Comparison of ENCODE assay signal across 1 cellular context in genomic region chr1:153568367-153569099, GRCh38.
TF ChIP-seq lines count a peak whose summit lies in the region.

No MANE protein-coding gene starts in this region.

TF ChIP-seq in K562, 482 proteins besides CTCF, POLR2A, EP300 and RAD21 (continued from another document):
- TF ChIP-seq ZBTB11 (CRISPR knock-in tag; IDR thresholded peaks at IDR 0.05) (0 out of 6 replicates have a peak, but pooled peaks of 1 of the 3 experiments have one; percentile 8), JUNB (CRISPR knock-in tag; conservative IDR thresholded peaks at IDR 0.05) (no peak), ESRRB (CRISPR knock-in tag; IDR thresholded peaks at IDR 0.05; ENCODE audit: borderline replicate concordance) (no peak), JUND (IDR thresholded peaks at IDR 0.05; ENCODE audit: borderline replicate concordance, low read depth, low read length) (peak; percentile 75), JUND (tag; IDR thresholded peaks at IDR 0.05; ENCODE audit: borderline replicate concordance, low read depth, low read length) (peak; percentile 37; the same call in 1 of the 3 replicates), L3MBTL2 (IDR thresholded peaks at IDR 0.05) (peak; percentile 73), TCF7L2 (IDR thresholded peaks at IDR 0.05; ENCODE audit: low read depth, low read length) (no peak), MYBL2 (IDR thresholded peaks at IDR 0.05; ENCODE audit: low read depth) (no peak), MYBL2 (CRISPR knock-in tag; IDR thresholded peaks at IDR 0.05; ENCODE audit: borderline replicate concordance) (no peak), HMG20A (CRISPR knock-in tag; conservative IDR thresholded peaks at IDR 0.05) (no peak), STAT5B (CRISPR knock-in tag; IDR thresholded peaks at IDR 0.05) (no peak), NCOA1 (IDR thresholded peaks at IDR 0.05; ENCODE audit: low read depth) (no peak), MYNN (IDR thresholded peaks at IDR 0.05) (no peak), MYNN (CRISPR knock-in tag; IDR thresholded peaks at IDR 0.05) (no peak), POLR2G (IDR thresholded peaks at IDR 0.05; ENCODE audit: low read depth, low read length) (peak; percentile 48; the same call in 1 of the 2 replicates), YY1 (IDR thresholded peaks at IDR 0.05; ENCODE audit: borderline replicate concordance in 1 of 3, control insufficient read depth in 1 of 3, extremely low read depth in 1 of 3, insufficient read depth in 3 of 3, insufficient read length in 1 of 3, insufficient replicate concordance in 2 of 3, low read depth in 1 of 3, low read length in 2 of 3) (peak in 2 of 3 experiments; percentile 31 to 41), NUFIP1 (IDR thresholded peaks at IDR 0.05; ENCODE audit: partially characterized antibody) (no peak), ZNF431 (CRISPR knock-in tag; IDR thresholded peaks at IDR 0.05) (0 out of 2 replicates have a peak, but pooled peaks have one; percentile 44), ZNF143 (CRISPR knock-in tag; IDR thresholded peaks at IDR 0.05) (no peak), YBX1 (IDR thresholded peaks at IDR 0.05) (no peak), TEAD2 (tag; IDR thresholded peaks at IDR 0.05) (0 out of 2 replicates have a peak, but pooled peaks have one; percentile 7), ZNF24 (IDR thresholded peaks at IDR 0.05) (0 out of 2 replicates have a peak, but pooled peaks have one; percentile 8), ZNF707 (CRISPR knock-in tag; conservative IDR thresholded peaks at IDR 0.05) (no peak), MYC (IDR thresholded peaks at IDR 0.05; ENCODE audit: low read depth, low read length) (peak; percentile 73), MYC (CRISPR knock-in tag; IDR thresholded peaks at IDR 0.05; ENCODE audit: borderline replicate concordance, low read depth) (no peak), NR4A1 (CRISPR knock-in tag; IDR thresholded peaks at IDR 0.05) (no peak), NR4A1 (tag; IDR thresholded peaks at IDR 0.05) (no peak), TAF1 (IDR thresholded peaks at IDR 0.05; ENCODE audit: control insufficient read depth, extremely low read depth, insufficient read depth, low read length, severe bottlenecking) (peak; percentile 48), TEAD1 (CRISPR knock-in tag; IDR thresholded peaks at IDR 0.05) (peak in 1 of 2 experiments; percentile 52; a peak in 2 of 4 replicates), ZNF589 (CRISPR knock-in tag; IDR thresholded peaks at IDR 0.05; ENCODE audit: low read depth) (no peak), ZNF121 (CRISPR knock-in tag; conservative IDR thresholded peaks at IDR 0.05) (no peak), CHD4 (IDR thresholded peaks at IDR 0.05; ENCODE audit: insufficient read depth, insufficient replicate concordance, low read depth, low read length, poor library complexity, severe bottlenecking) (no peak), LEF1 (IDR thresholded peaks at IDR 0.05) (no peak), ETS2 (tag; IDR thresholded peaks at IDR 0.05; ENCODE audit: borderline replicate concordance, poor library complexity, severe bottlenecking) (no peak), NFE2L1 (tag; IDR thresholded peaks at IDR 0.05; ENCODE audit: borderline replicate concordance, low read depth) (no peak)
- TF ChIP-seq, protein P1, sequence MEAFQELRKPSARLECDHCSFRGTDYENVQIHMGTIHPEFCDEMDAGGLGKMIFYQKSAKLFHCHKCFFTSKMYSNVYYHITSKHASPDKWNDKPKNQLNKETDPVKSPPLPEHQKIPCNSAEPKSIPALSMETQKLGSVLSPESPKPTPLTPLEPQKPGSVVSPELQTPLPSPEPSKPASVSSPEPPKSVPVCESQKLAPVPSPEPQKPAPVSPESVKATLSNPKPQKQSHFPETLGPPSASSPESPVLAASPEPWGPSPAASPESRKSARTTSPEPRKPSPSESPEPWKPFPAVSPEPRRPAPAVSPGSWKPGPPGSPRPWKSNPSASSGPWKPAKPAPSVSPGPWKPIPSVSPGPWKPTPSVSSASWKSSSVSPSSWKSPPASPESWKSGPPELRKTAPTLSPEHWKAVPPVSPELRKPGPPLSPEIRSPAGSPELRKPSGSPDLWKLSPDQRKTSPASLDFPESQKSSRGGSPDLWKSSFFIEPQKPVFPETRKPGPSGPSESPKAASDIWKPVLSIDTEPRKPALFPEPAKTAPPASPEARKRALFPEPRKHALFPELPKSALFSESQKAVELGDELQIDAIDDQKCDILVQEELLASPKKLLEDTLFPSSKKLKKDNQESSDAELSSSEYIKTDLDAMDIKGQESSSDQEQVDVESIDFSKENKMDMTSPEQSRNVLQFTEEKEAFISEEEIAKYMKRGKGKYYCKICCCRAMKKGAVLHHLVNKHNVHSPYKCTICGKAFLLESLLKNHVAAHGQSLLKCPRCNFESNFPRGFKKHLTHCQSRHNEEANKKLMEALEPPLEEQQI (IDR thresholded peaks at IDR 0.05) = no peak
- TF ChIP-seq, protein P2, sequence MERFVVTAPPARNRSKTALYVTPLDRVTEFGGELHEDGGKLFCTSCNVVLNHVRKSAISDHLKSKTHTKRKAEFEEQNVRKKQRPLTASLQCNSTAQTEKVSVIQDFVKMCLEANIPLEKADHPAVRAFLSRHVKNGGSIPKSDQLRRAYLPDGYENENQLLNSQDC (CRISPR knock-in tag; IDR thresholded peaks at IDR 0.05) = no peak
- TF ChIP-seq, protein P3, sequence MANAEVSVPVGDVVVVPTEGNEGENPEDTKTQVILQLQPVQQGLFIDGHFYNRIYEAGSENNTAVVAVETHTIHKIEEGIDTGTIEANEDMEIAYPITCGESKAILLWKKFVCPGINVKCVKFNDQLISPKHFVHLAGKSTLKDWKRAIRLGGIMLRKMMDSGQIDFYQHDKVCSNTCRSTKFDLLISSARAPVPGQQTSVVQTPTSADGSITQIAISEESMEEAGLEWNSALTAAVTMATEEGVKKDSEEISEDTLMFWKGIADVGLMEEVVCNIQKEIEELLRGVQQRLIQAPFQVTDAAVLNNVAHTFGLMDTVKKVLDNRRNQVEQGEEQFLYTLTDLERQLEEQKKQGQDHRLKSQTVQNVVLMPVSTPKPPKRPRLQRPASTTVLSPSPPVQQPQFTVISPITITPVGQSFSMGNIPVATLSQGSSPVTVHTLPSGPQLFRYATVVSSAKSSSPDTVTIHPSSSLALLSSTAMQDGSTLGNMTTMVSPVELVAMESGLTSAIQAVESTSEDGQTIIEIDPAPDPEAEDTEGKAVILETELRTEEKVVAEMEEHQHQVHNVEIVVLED (CRISPR knock-in tag; IDR thresholded peaks at IDR 0.05) = no peak
- TF ChIP-seq, protein P4, sequence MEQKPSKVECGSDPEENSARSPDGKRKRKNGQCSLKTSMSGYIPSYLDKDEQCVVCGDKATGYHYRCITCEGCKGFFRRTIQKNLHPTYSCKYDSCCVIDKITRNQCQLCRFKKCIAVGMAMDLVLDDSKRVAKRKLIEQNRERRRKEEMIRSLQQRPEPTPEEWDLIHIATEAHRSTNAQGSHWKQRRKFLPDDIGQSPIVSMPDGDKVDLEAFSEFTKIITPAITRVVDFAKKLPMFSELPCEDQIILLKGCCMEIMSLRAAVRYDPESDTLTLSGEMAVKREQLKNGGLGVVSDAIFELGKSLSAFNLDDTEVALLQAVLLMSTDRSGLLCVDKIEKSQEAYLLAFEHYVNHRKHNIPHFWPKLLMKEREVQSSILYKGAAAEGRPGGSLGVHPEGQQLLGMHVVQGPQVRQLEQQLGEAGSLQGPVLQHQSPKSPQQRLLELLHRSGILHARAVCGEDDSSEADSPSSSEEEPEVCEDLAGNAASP (IDR thresholded peaks at IDR 0.05) = no peak
- TF ChIP-seq, protein P5, sequence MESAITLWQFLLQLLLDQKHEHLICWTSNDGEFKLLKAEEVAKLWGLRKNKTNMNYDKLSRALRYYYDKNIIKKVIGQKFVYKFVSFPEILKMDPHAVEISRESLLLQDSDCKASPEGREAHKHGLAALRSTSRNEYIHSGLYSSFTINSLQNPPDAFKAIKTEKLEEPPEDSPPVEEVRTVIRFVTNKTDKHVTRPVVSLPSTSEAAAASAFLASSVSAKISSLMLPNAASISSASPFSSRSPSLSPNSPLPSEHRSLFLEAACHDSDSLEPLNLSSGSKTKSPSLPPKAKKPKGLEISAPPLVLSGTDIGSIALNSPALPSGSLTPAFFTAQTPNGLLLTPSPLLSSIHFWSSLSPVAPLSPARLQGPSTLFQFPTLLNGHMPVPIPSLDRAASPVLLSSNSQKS (CRISPR knock-in tag; IDR thresholded peaks at IDR 0.05) = no peak
- TF ChIP-seq, protein P6, sequence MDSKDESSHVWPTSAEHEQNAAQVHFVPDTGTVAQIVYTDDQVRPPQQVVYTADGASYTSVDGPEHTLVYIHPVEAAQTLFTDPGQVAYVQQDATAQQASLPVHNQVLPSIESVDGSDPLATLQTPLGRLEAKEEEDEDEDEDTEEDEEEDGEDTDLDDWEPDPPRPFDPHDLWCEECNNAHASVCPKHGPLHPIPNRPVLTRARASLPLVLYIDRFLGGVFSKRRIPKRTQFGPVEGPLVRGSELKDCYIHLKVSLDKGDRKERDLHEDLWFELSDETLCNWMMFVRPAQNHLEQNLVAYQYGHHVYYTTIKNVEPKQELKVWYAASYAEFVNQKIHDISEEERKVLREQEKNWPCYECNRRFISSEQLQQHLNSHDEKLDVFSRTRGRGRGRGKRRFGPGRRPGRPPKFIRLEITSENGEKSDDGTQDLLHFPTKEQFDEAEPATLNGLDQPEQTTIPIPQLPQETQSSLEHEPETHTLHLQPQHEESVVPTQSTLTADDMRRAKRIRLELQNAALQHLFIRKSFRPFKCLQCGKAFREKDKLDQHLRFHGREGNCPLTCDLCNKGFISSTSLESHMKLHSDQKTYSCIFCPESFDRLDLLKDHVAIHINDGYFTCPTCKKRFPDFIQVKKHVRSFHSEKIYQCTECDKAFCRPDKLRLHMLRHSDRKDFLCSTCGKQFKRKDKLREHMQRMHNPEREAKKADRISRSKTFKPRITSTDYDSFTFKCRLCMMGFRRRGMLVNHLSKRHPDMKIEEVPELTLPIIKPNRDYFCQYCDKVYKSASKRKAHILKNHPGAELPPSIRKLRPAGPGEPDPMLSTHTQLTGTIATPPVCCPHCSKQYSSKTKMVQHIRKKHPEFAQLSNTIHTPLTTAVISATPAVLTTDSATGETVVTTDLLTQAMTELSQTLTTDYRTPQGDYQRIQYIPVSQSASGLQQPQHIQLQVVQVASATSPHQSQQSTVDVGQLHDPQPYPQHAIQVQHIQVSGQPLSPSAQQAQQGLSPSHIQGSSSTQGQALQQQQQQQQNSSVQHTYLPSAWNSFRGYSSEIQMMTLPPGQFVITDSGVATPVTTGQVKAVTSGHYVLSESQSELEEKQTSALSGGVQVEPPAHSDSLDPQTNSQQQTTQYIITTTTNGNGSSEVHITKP (IDR thresholded peaks at IDR 0.05; ENCODE audit: partially characterized antibody) = no peak
